ENCODE assay signal across 10 cellular contexts in genomic region chr2:38301340-38301968, GRCh38.
DNase-seq lines count a peak whose midpoint lies in the region; ATAC-seq and TF ChIP-seq lines count a peak whose summit lies in the region.
"Had no signal": no experiment of that assay in that cellular context is flagged by ENCODE, and none has a peak within 500 bp of the region (broad histone marks: within the 10 kb centered on the region; RNA-seq: fewer than 3 reads in every experiment).

No MANE protein-coding gene starts in this region.

- no peaks in the 10 kb centered on the region for H3K4me1 ChIP-seq in Karpas-422 (ENCODE audit: low read length)
- H3K4me1 ChIP-seq in heart right ventricle: peaks cover 0 to 10% (median 0%) of the 10 kb centered on the region in 9 donors

- H3K9me2 ChIP-seq in Karpas-422 (replicated peaks; ENCODE audit: insufficient read depth, low read length): no peaks in the 10 kb centered on the region

- peaks cover 10% of the 10 kb centered on the region; the same call in 1 of the 2 replicates for H4K20me1 ChIP-seq in Karpas-422 (ENCODE audit: insufficient read depth, low read depth, low read length)

- H3K27me3 ChIP-seq in Karpas-422 (ENCODE audit: low read length) (no peaks in the 10 kb centered on the region), heart right ventricle (no peaks in the 10 kb centered on the region)

- H3K79me2 ChIP-seq in Karpas-422 (ENCODE audit: low read length): peaks cover 33% of the 10 kb centered on the region

- peaks cover 0 to 2% (median 0%) of the 10 kb centered on the region in 3 donors for H3K27me3 Mint-ChIP-seq in immature natural killer cell (ENCODE audit: low read depth in 3 of 3)

- no peaks in the 10 kb centered on the region for H3K9me3 Mint-ChIP-seq in immature natural killer cell

- H3K9ac ChIP-seq in Karpas-422 (ENCODE audit: low read length): no peak overlapping the region

- TF ChIP-seq CTCF in GM12865 (IDR thresholded peaks at IDR 0.05; ENCODE audit: insufficient read depth, low read depth, low read length, missing control alignments): no peak
- TF ChIP-seq CTCF in heart right ventricle (IDR thresholded peaks at IDR 0.05): no peak

- H3K4me3 ChIP-seq in GM12865 (ENCODE audit: low read depth, low read length) (no peak overlapping the region), Karpas-422 (ENCODE audit: low read length) (no peak overlapping the region), heart right ventricle (no peak overlapping the region)
- H3K4me3 ChIP-seq: smooth muscle cell had no signal

- no peak overlapping the region for H2AFZ ChIP-seq in Karpas-422 (ENCODE audit: low read length)

- H3K27ac Mint-ChIP-seq in immature natural killer cell: no peak overlapping the region

- H3K4me2 ChIP-seq in Karpas-422 (ENCODE audit: low read depth, low read length, poor library complexity, severe bottlenecking): no peak overlapping the region
- H3K4me2 ChIP-seq: smooth muscle cell had no signal

- H3K27ac ChIP-seq in Karpas-422 (ENCODE audit: low read length) (no peak overlapping the region), heart right ventricle (no peak overlapping the region)

- H3K36me3 Mint-ChIP-seq in immature natural killer cell: peaks cover 15 to 44% (median 24%) of the 10 kb centered on the region in 3 donors

- ATAC-seq in GM21515 (IDR thresholded peaks at IDR 0.05; ENCODE audit: unreplicated experiment) (peak; percentile 84), heart right ventricle (peak in 6 of 8 donors; percentile 44 to 72 (median 53)), HG03175 (IDR thresholded peaks at IDR 0.05; ENCODE audit: unreplicated experiment) (no peak)

- peaks cover 55% of the 10 kb centered on the region for H3K36me3 ChIP-seq in Karpas-422 (ENCODE audit: insufficient read depth, low read length)
- H3K36me3 ChIP-seq in heart right ventricle: peaks cover 0 to 96% (median 37%) of the 10 kb centered on the region in 9 donors

- H3K4me3 Mint-ChIP-seq in immature natural killer cell: no peak overlapping the region

- peak; percentile 76 for DNase-seq in GM12865 (ENCODE audit: low read depth)
- DNase-seq in Karpas-422: peak; percentile 49
- DNase-seq in heart right ventricle: no peak
- DNase-seq in immature natural killer cell: no peak
- no peak for DNase-seq in epidermal melanocyte (ENCODE audit: insufficient read length, low spot score)
- DNase-seq in NCI-H526 (lab: John Stamatoyannopoulos, UW): no peak
- DNase-seq: SHP77 treated with DMSO at 0.1 percent for 48 hours had no signal

- no peaks in the 10 kb centered on the region for H3K9me3 ChIP-seq in Karpas-422 (ENCODE audit: low read length)
- H3K9me3 ChIP-seq in heart right ventricle: no peaks in the 10 kb centered on the region

- intact Hi-C loops in heart right ventricle (cut with DNase I): no loop called here

- 70% methylated on average over 3 of the region's 3 CpGs for WGBS in heart right ventricle, 2 donors

- peaks cover 2 to 21% of the 10 kb centered on the region in 2 donors for H3K4me1 Mint-ChIP-seq in immature natural killer cell

Comparison
In these comparisons a context has a peak if more than half of its experiments do, and no peak if none do; other contexts are left out.
1. DNase-seq: peak in GM12865 (single experiment) and Karpas-422 (single experiment); none in heart right ventricle (0 of 2), immature natural killer cell (0 of 3), epidermal melanocyte (single experiment) and NCI-H526 (0 of 2).